In the genomic region with DNA sequence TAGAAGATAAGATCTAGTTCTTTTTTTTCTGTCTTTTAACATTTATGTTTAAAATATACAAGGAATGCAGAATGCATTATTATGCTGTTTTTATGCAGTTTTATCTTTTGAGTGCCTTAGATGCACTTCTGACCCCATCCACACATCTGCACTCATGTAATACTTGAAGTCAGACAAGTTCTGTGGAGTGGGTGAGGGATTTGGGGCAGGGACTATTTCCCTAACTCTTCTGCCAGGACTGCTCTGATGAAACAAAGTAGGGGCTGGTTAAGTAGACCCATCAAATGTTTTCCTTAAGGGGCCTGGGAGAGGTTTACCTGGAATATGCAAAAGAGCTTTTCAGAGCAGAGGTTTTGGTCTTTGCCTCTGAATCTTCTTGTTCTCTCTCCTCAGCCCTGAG, we compare ENCODE assay signal across 33 cellular contexts. TPM values are rescaled to one million over a fixed set of nuclear protein-coding genes. Genes with fewer than 3 reads are reported as not detected.
"Had no signal": no experiment of that assay in that cellular context is flagged by ENCODE, and none has a peak within 500 bp of the region (broad histone marks: within the 10 kb centered on the region; RNA-seq: fewer than 3 reads in every experiment).

No MANE protein-coding gene starts in this region.

- DNase-seq: activated CD4-positive, alpha-beta memory T cell treated with anti-CD3 and anti-CD28 coated beads for 36 hours; activated CD4-positive, alpha-beta T cell treated with anti-CD3 and anti-CD28 coated beads for 36 hours; activated CD4-positive, alpha-beta T cell treated with anti-CD3 and anti-CD28 coated beads, Interleukin-2, amount 10 ng/mL, durations not matched to agents 24 days and 14 days; activated CD4-positive, CD25-positive, alpha-beta regulatory T cell; activated CD4-positive, CD25-positive, alpha-beta regulatory T cell treated with anti-CD3 and anti-CD28 coated beads, Interleukin-2, amount 50 U/mL, for 72 hours; activated CD8-positive, alpha-beta memory T cell treated with anti-CD3 and anti-CD28 coated beads, Interleukin-2, amount 10 ng/mL, durations not matched to agents 7 days and 5 days; activated CD8-positive, alpha-beta memory T cell treated with anti-CD3 and anti-CD28 coated beads, Interleukin-2, amount 50 U/mL, for 4 hours; activated CD8-positive, alpha-beta T cell treated with anti-CD3 and anti-CD28 coated beads, Interleukin-2, amount 10 ng/mL, durations not matched to agents 7 days and 5 days; activated effector memory CD4-positive, alpha-beta T cell treated with anti-CD3 and anti-CD28 coated beads, Interleukin-2, amount 50 U/mL, for 16 hours; activated naive CD4-positive, alpha-beta T cell treated with anti-CD3 and anti-CD28 coated beads, Interleukin-2, amount 50 U/mL, for 16 hours; activated T-cell treated with anti-CD3 and anti-CD28 coated beads, Interleukin-2, amount 50 U/mL, for 1 hour; activated T-cell treated with anti-CD3 and anti-CD28 coated beads, Interleukin-2, amount 50 U/mL, for 48 hours; amniotic stem cell; anterior cingulate cortex; brain microvascular endothelial cell; dorsolateral prefrontal cortex; effector memory CD4-positive, alpha-beta T cell; endodermal cell; foreskin fibroblast; head of caudate nucleus; T-helper 1 cell; T-helper 17 cell; T1000 had no signal

- H3K27ac ChIP-seq: brain microvascular endothelial cell, coronary artery, dorsolateral prefrontal cortex had no signal

- H3K27me3 ChIP-seq: brain microvascular endothelial cell, dorsolateral prefrontal cortex had no signal

- H3K4me1 Mint-ChIP-seq: activated CD4-positive, alpha-beta T cell treated with anti-CD3 and anti-CD28 coated beads for 36 hours; activated CD8-positive, alpha-beta memory T cell treated with anti-CD3 and anti-CD28 coated beads, Interleukin-2, amount 10 ng/mL, durations not matched to agents 7 days and 5 days; central memory CD8-positive, alpha-beta T cell had no signal

- H3K4me3 Mint-ChIP-seq: activated CD4-positive, alpha-beta memory T cell treated with anti-CD3 and anti-CD28 coated beads for 36 hours; activated CD4-positive, alpha-beta T cell treated with anti-CD3 and anti-CD28 coated beads for 36 hours; activated CD4-positive, alpha-beta T cell treated with anti-CD3 and anti-CD28 coated beads, Interleukin-2, amount 10 ng/mL, durations not matched to agents 24 days and 14 days; activated CD8-positive, alpha-beta memory T cell treated with anti-CD3 and anti-CD28 coated beads, Interleukin-2, amount 10 ng/mL, durations not matched to agents 7 days and 5 days; activated CD8-positive, alpha-beta T cell treated with anti-CD3 and anti-CD28 coated beads, Interleukin-2, amount 10 ng/mL, durations not matched to agents 7 days and 5 days; activated naive CD8-positive, alpha-beta T cell; activated T-helper 1 cell treated with anti-CD3 and anti-CD28 coated beads, Interleukin-12 subunit alpha, Interleukin-12 subunit beta, Interleukin-2, Interleukin-4 antibody, amounts not matched to agents 30 ng/mL and 10 ng/mL and 1 ng/mL, durations not matched to agents 14 hours and 24 hours and 36 hours; central memory CD8-positive, alpha-beta T cell; dendritic cell treated with granulocyte-macrophage colony-stimulating factor and Interleukin-4, amounts not matched to agents 40 ng/mL and 50 ng/mL, for 4 days; endodermal cell; T-helper 17 cell; T-helper 2 cell treated with Interferon-gamma antibody and Interleukin-4, amounts not matched to agents 5 μg/mL and 100 μg/mL, for 36 hours had no signal

- H3K27ac Mint-ChIP-seq: activated CD4-positive, alpha-beta memory T cell treated with anti-CD3 and anti-CD28 coated beads for 36 hours; activated CD4-positive, alpha-beta T cell treated with anti-CD3 and anti-CD28 coated beads for 36 hours; activated CD8-positive, alpha-beta memory T cell treated with anti-CD3 and anti-CD28 coated beads, Interleukin-2, amount 10 ng/mL, durations not matched to agents 7 days and 5 days; activated CD8-positive, alpha-beta T cell treated with anti-CD3 and anti-CD28 coated beads, Interleukin-2, amount 10 ng/mL, durations not matched to agents 7 days and 5 days; activated naive CD8-positive, alpha-beta T cell; activated T-helper 1 cell treated with anti-CD3 and anti-CD28 coated beads, Interleukin-12 subunit alpha, Interleukin-12 subunit beta, Interleukin-2, Interleukin-4 antibody, amounts not matched to agents 30 ng/mL and 10 ng/mL and 1 ng/mL, durations not matched to agents 14 hours and 24 hours and 36 hours; activated T-helper 2 cell treated with anti-CD3 and anti-CD28 coated beads, Interferon-gamma antibody, Interleukin-2, Interleukin-4, amounts not matched to agents 10 μg/mL and 5 μg/mL and 100 μg/mL, durations not matched to agents 14 hours and 24 hours and 36 hours; dendritic cell treated with granulocyte-macrophage colony-stimulating factor and Interleukin-4, amounts not matched to agents 40 ng/mL and 50 ng/mL, for 4 days; endodermal cell; T-helper 2 cell treated with Interferon-gamma antibody and Interleukin-4, amounts not matched to agents 5 μg/mL and 100 μg/mL, for 36 hours had no signal

- H3K9me3 Mint-ChIP-seq: activated CD4-positive, alpha-beta memory T cell treated with anti-CD3 and anti-CD28 coated beads for 36 hours; activated CD4-positive, alpha-beta T cell treated with anti-CD3 and anti-CD28 coated beads, Interleukin-2, amount 10 ng/mL, durations not matched to agents 24 days and 14 days; activated T-helper 1 cell treated with anti-CD3 and anti-CD28 coated beads, Interleukin-12 subunit alpha, Interleukin-12 subunit beta, Interleukin-2, Interleukin-4 antibody, amounts not matched to agents 30 ng/mL and 10 ng/mL and 1 ng/mL, durations not matched to agents 14 hours and 24 hours and 36 hours; activated T-helper 2 cell treated with anti-CD3 and anti-CD28 coated beads, Interferon-gamma antibody, Interleukin-2, Interleukin-4, amounts not matched to agents 10 μg/mL and 5 μg/mL and 100 μg/mL, durations not matched to agents 14 hours and 24 hours and 36 hours; central memory CD8-positive, alpha-beta T cell; dendritic cell treated with granulocyte-macrophage colony-stimulating factor and Interleukin-4, amounts not matched to agents 40 ng/mL and 50 ng/mL, for 4 days; T-helper 2 cell treated with Interferon-gamma antibody and Interleukin-4, amounts not matched to agents 5 μg/mL and 100 μg/mL, for 36 hours had no signal

- ATAC-seq: activated CD4-positive, alpha-beta T cell treated with anti-CD3 and anti-CD28 coated beads for 36 hours; activated CD8-positive, alpha-beta memory T cell treated with anti-CD3 and anti-CD28 coated beads, Interleukin-2, amount 10 ng/mL, durations not matched to agents 7 days and 5 days; activated CD8-positive, alpha-beta T cell treated with anti-CD3 and anti-CD28 coated beads, Interleukin-2, amount 10 ng/mL, durations not matched to agents 7 days and 5 days; esophagus mucosa; T-helper 17 cell had no signal

- H3K27me3 Mint-ChIP-seq: activated CD4-positive, alpha-beta memory T cell treated with anti-CD3 and anti-CD28 coated beads for 36 hours; activated CD4-positive, alpha-beta T cell treated with anti-CD3 and anti-CD28 coated beads for 36 hours; activated CD4-positive, alpha-beta T cell treated with anti-CD3 and anti-CD28 coated beads, Interleukin-2, amount 10 ng/mL, durations not matched to agents 24 days and 14 days; activated CD8-positive, alpha-beta memory T cell treated with anti-CD3 and anti-CD28 coated beads, Interleukin-2, amount 10 ng/mL, durations not matched to agents 7 days and 5 days; activated naive CD8-positive, alpha-beta T cell; central memory CD8-positive, alpha-beta T cell; dendritic cell treated with granulocyte-macrophage colony-stimulating factor and Interleukin-4, amounts not matched to agents 40 ng/mL and 50 ng/mL, for 4 days; T-helper 17 cell had no signal

- H3K4me3 ChIP-seq: coronary artery, dorsolateral prefrontal cortex had no signal

RNA-seq across cellular contexts. Expression of gene RAB42, which starts 27.8 kb away (rescaled TPM):
- total RNA-seq: activated CD4-positive, alpha-beta memory T cell treated with anti-CD3 and anti-CD28 coated beads for 36 hours; activated CD4-positive, alpha-beta T cell treated with anti-CD3 and anti-CD28 coated beads, Interleukin-2, amount 10 ng/mL, durations not matched to agents 24 days and 14 days; activated CD8-positive, alpha-beta memory T cell treated with anti-CD3 and anti-CD28 coated beads for 36 hours; activated CD8-positive, alpha-beta memory T cell treated with anti-CD3 and anti-CD28 coated beads, Interleukin-2, amount 10 ng/mL, durations not matched to agents 7 days and 5 days; activated CD8-positive, alpha-beta T cell treated with anti-CD3 and anti-CD28 coated beads, Interleukin-2, amount 10 ng/mL, durations not matched to agents 7 days and 5 days; activated T-helper 1 cell treated with anti-CD3 and anti-CD28 coated beads, Interleukin-12 subunit alpha, Interleukin-12 subunit beta, Interleukin-2, Interleukin-4 antibody, amounts not matched to agents 30 ng/mL and 10 ng/mL and 1 ng/mL, durations not matched to agents 14 hours and 24 hours and 36 hours; bronchial epithelial cell; T-helper 17 cell had no signal
